In genomic region chr16:2237076-2237551, GRCh38 we compare ENCODE assay signal across 12 cellular contexts. TPM values are rescaled to one million over a fixed set of nuclear protein-coding genes. Genes with fewer than 3 reads are reported as not detected.
DNase-seq lines count a peak whose midpoint lies in the region; ATAC-seq and TF ChIP-seq lines count a peak whose summit lies in the region.
"Had no signal": no experiment of that assay in that cellular context is flagged by ENCODE, and none has a peak within 500 bp of the region (broad histone marks: within the 10 kb centered on the region; RNA-seq: fewer than 3 reads in every experiment).

No MANE protein-coding gene starts in this region.

- H3K9me3 ChIP-seq in AG04450 (ENCODE audit: control insufficient read depth, insufficient read depth, low read length) (no peaks in the 10 kb centered on the region; the same call in 1 of the 2 replicates), adipocyte (ENCODE audit: control insufficient read depth, low read length) (no peaks in the 10 kb centered on the region)

- H3K9ac ChIP-seq in adipocyte (ENCODE audit: low read length), result peak overlapping the region; percentile 60

- no peak for TF ChIP-seq CTCF in AG04450 (IDR thresholded peaks at IDR 0.05; ENCODE audit: low read depth, low read length)

- peaks cover 19% of the 10 kb centered on the region for H3K4me1 ChIP-seq in adipocyte (ENCODE audit: control insufficient read depth, insufficient read depth, low read length)

- H3K27me3 ChIP-seq in AG04450 (ENCODE audit: control insufficient read depth, insufficient read depth, low read length) (peaks cover 13% of the 10 kb centered on the region), adipocyte (replicated peaks; ENCODE audit: control insufficient read depth, insufficient read depth, low read length) (no peaks in the 10 kb centered on the region)

- DNase-seq in AG04450 (ENCODE audit: low read depth, low spot score) (no peak), adipocyte (ENCODE audit: low read depth) (no peak), left colon (no peak), cortex of kidney (lab: John Stamatoyannopoulos, UW) (no peak)
- DNase-seq: activated CD4-positive, alpha-beta T cell treated with anti-CD3 and anti-CD28 coated beads, Interleukin-2, amount 10 ng/mL, durations not matched to agents 7 days and 5 days; hypothalamus; NCI-H1436 treated with DMSO at 0.1 percent for 48 hours; NK-92 treated with Interleukin-12 subunit alpha and Interleukin-12 subunit beta, amount 100 ng/mL, for 24 hours; stimulated activated CD4-positive, alpha-beta T cell treated with anti-CD3 and anti-CD28 coated beads, Interleukin-15, amount 100 ng/mL, for 24 hours had no signal

- intact Hi-C loops in left colon (cut with DNase I, micrococcal nuclease), result no loop called here

- H3K4me3 ChIP-seq in AG04450 (ENCODE audit: low read depth, low read length) (peak overlapping the region; percentile 36), adipocyte (ENCODE audit: low read length) (peak overlapping the region; percentile 56)

- no peak overlapping the region for H3K27ac ChIP-seq in AG04450 (ENCODE audit: low read depth, low read length)

- ATAC-seq in left colon (peak; percentile 0), HG02642 (IDR thresholded peaks at IDR 0.05; ENCODE audit: poor library complexity, unreplicated experiment) (no peak), HG03378 (IDR thresholded peaks at IDR 0.05; ENCODE audit: unreplicated experiment) (no peak)
- ATAC-seq: natural killer cell treated with Interleukin-12 subunit alpha and Interleukin-12 subunit beta and Interleukin-15 and Interleukin-18, amount 100 ng/mL, for 72 hours had no signal

- CTCF ChIA-PET in AG04450 (lab: Charles Lee), result interaction anchor here (1.0 kb wide), 1 partner anchor 14 kb away, joined by 4 read pairs; the partner anchor contains the start of gene ECI1

- peaks cover 37% of the 10 kb centered on the region for H3K36me3 ChIP-seq in adipocyte (ENCODE audit: control insufficient read depth, insufficient read depth, low read length, severe bottlenecking)

- POLR2A ChIA-PET in AG04450 (lab: Yijun Ruan, JAX), result interaction anchor here (1.1 kb wide), 2 partner anchors 15 to 82 kb away, joined by 3 read pairs; partner anchors contain the start of gene TRAF7

RNA-seq across cellular contexts. Expression of gene DNASE1L2, which starts 0.9 kb away (rescaled TPM):
- polyA plus RNA-seq in AG04450 (2011; rRNA removed), result 0.14 and 0.19 TPM in 2 replicates
- 0.14 and 0.17 TPM in 2 replicates for polyA minus RNA-seq in AG04450 (2011; rRNA and poly(A)+ RNA removed)
- total RNA-seq in left colon, result under 1 TPM; 0.75 to 0.82 TPM

RNA-seq across cellular contexts. Expression of gene E4F1, which starts 13.7 kb away (rescaled TPM):
- polyA plus RNA-seq in AG04450 (2011; rRNA removed), result 8.5 and 11.2 TPM in 2 replicates
- polyA minus RNA-seq in AG04450 (2011; rRNA and poly(A)+ RNA removed), result 6.9 and 7.3 TPM in 2 replicates
- total RNA-seq in left colon, result 10 to 100 TPM; 23.6 to 25.1 TPM

RNA-seq across cellular contexts. Expression of gene ECI1, which starts 14.3 kb away (rescaled TPM):
- 24.9 and 32.4 TPM in 2 replicates for polyA plus RNA-seq in AG04450 (2011; rRNA removed)
- polyA minus RNA-seq in AG04450 (2011; rRNA and poly(A)+ RNA removed), result 8.5 TPM in 2 replicates
- 100 to 1,000 TPM; 113 to 132 TPM for total RNA-seq in left colon

RNA-seq across cellular contexts. Expression of gene PGP, which starts 22.5 kb away (rescaled TPM):
- polyA plus RNA-seq in AG04450 (2011; rRNA removed), result 3.6 and 4.8 TPM in 2 replicates
- 1.9 and 2.0 TPM in 2 replicates for polyA minus RNA-seq in AG04450 (2011; rRNA and poly(A)+ RNA removed)
- 10 to 100 TPM; 16.3 to 24.3 TPM for total RNA-seq in left colon

RNA-seq across cellular contexts. Expression of gene BRICD5, which starts 26.5 kb away (rescaled TPM):
- 0.26 and 0.37 TPM in 2 replicates for polyA plus RNA-seq in AG04450 (2011; rRNA removed)
- 0.23 and 0.26 TPM in 2 replicates for polyA minus RNA-seq in AG04450 (2011; rRNA and poly(A)+ RNA removed)
- 10 to 100 TPM in 1 of 2 donors, 1 to 10 TPM in 1; 6.1 to 14.4 TPM for total RNA-seq in left colon
